Comparison of ENCODE assay signal across 8 cellular contexts in the genomic region with DNA sequence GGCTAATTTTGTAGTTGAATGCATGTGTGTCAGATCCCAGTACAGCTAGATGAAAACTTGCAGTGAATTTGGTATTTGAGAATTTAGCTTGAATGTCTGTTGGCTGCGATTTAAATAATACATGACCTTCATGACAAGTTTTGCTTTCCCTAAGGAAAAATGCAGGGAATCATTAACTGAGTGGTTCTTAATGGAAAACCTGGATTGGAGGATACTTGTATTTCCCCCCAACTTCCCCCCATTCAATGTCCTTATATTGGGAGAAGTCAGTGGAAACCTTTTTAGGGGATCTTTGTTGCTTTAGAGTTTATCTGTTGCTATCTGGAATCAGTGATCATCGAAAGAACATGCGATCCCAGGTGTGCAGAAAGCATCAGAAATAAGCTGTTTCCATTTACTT. TPM values are rescaled to one million over a fixed set of nuclear protein-coding genes. Genes with fewer than 3 reads are reported as not detected.
DNase-seq lines count a peak whose midpoint lies in the region; ATAC-seq and TF ChIP-seq lines count a peak whose summit lies in the region.
"Not testable (repeated sequence)": the region's sequence is repeated elsewhere in the genome, so short reads cannot be mapped to it uniquely, and the experiment has no call there.

No MANE protein-coding gene starts in this region.

- not testable (repeated sequence) for H3K9me3 ChIP-seq in CD4-positive, alpha-beta memory T cell (ENCODE audit: control insufficient read depth in 1 of 2, low read length in 2 of 2); IMR-90 (ENCODE audit: control insufficient read depth, insufficient read depth, low read length)

- not testable (repeated sequence) for H3K4me1 ChIP-seq in CD4-positive, alpha-beta memory T cell (ENCODE audit: insufficient read depth, low read length); IMR-90 (ENCODE audit: control insufficient read depth, insufficient read depth, low read length)

- H3K4me2 ChIP-seq in IMR-90 (ENCODE audit: low read depth, low read length): peak overlapping the region; percentile 34; the same call in 1 of the 2 replicates

- not testable (repeated sequence) for H2AFZ ChIP-seq in IMR-90 (replicated peaks; ENCODE audit: low read length, poor library complexity)

- not testable (repeated sequence) for H4K91ac ChIP-seq in IMR-90 (ENCODE audit: insufficient read depth, low read depth, low read length)

- H4K5ac ChIP-seq in IMR-90 (ENCODE audit: low read depth, low read length): not testable (repeated sequence)

- H3K4me3 ChIP-seq in CD4-positive, alpha-beta memory T cell (ENCODE audit: low read length in 2 of 2); IMR-90 (ENCODE audit: insufficient read depth, low read depth, low read length): not testable (repeated sequence)

- peak overlapping the region in 3 of 7 donors; percentile 8 to 76 (median 63) for H3K27ac Mint-ChIP-seq in CD4-positive, alpha-beta memory T cell
- H3K27ac Mint-ChIP-seq in activated CD4-positive, alpha-beta memory T cell treated with anti-CD3 and anti-CD28 coated beads for 36 hours; activated naive CD8-positive, alpha-beta T cell treated with anti-CD3 and anti-CD28 coated beads, Interleukin-2, amount 10 ng/mL, durations not matched to agents 7 days and 5 days; stimulated activated memory B cell treated with anti-CD40 and anti-IgM and Interleukin-4, amounts not matched to agents 10 μg/mL and 1 μg/mL and 100 μg/mL, for 72 hours: not testable (repeated sequence)
- peak overlapping the region; percentile 74 for H3K27ac Mint-ChIP-seq in chondrocyte (ENCODE audit: unreplicated experiment)
- H3K27ac Mint-ChIP-seq in natural killer cell: peak overlapping the region; percentile 74 to 93

- peak overlapping the region; percentile 35 to 93 (median 60) for H3K4me3 Mint-ChIP-seq in CD4-positive, alpha-beta memory T cell
- H3K4me3 Mint-ChIP-seq in activated CD4-positive, alpha-beta memory T cell treated with anti-CD3 and anti-CD28 coated beads for 36 hours: peak overlapping the region; percentile 64
- peak overlapping the region; percentile 49 for H3K4me3 Mint-ChIP-seq in activated naive CD8-positive, alpha-beta T cell treated with anti-CD3 and anti-CD28 coated beads, Interleukin-2, amount 10 ng/mL, durations not matched to agents 7 days and 5 days
- peak overlapping the region; percentile 61 for H3K4me3 Mint-ChIP-seq in chondrocyte (ENCODE audit: unreplicated experiment)
- peak overlapping the region; percentile 80 for H3K4me3 Mint-ChIP-seq in natural killer cell
- peak overlapping the region; percentile 64 for H3K4me3 Mint-ChIP-seq in stimulated activated memory B cell treated with anti-CD40 and anti-IgM and Interleukin-4, amounts not matched to agents 10 μg/mL and 1 μg/mL and 100 μg/mL, for 72 hours

- H3K4me1 Mint-ChIP-seq in CD4-positive, alpha-beta memory T cell: peaks cover 12 to 26% (median 18%) of the 10 kb centered on the region in 4 donors
- peaks cover 17% of the 10 kb centered on the region for H3K4me1 Mint-ChIP-seq in activated CD4-positive, alpha-beta memory T cell treated with anti-CD3 and anti-CD28 coated beads for 36 hours (ENCODE audit: low read depth)
- peaks cover 12% of the 10 kb centered on the region for H3K4me1 Mint-ChIP-seq in activated naive CD8-positive, alpha-beta T cell treated with anti-CD3 and anti-CD28 coated beads, Interleukin-2, amount 10 ng/mL, durations not matched to agents 7 days and 5 days
- H3K4me1 Mint-ChIP-seq in chondrocyte (ENCODE audit: low read depth) (peaks cover 55% of the 10 kb centered on the region), natural killer cell (peaks cover 22 to 40% of the 10 kb centered on the region in 2 donors)
- peaks cover 33% of the 10 kb centered on the region for H3K4me1 Mint-ChIP-seq in stimulated activated memory B cell treated with anti-CD40 and anti-IgM and Interleukin-4, amounts not matched to agents 10 μg/mL and 1 μg/mL and 100 μg/mL, for 72 hours

- H3K36me3 ChIP-seq in CD4-positive, alpha-beta memory T cell (ENCODE audit: insufficient read depth, low read length); IMR-90 (ENCODE audit: control insufficient read depth, insufficient read depth, low read length): not testable (repeated sequence)

- not testable (repeated sequence) for TF ChIP-seq RAD21 in IMR-90 (IDR thresholded peaks at IDR 0.05; ENCODE audit: low read length)

- not testable (repeated sequence) for H2AK9ac ChIP-seq in IMR-90 (replicated peaks; ENCODE audit: low read depth, low read length, poor library complexity)

- CTCF ChIA-PET in CD4-positive, alpha-beta memory T cell (lab: Charles Lee; ENCODE audit: partially characterized antibody): interaction anchor here (1.0 kb wide), 1 partner anchor 207 kb away, joined by 5 read pairs; no protein-coding TSS in a partner anchor
- CTCF ChIA-PET in IMR-90 (lab: Yijun Ruan, JAX); activated CD4-positive, alpha-beta memory T cell treated with anti-CD3 and anti-CD28 coated beads for 36 hours (lab: Charles Lee): not testable (repeated sequence)

- not testable (repeated sequence) for ATAC-seq in IMR-90 (ENCODE audit: low read depth); activated naive CD8-positive, alpha-beta T cell treated with anti-CD3 and anti-CD28 coated beads, Interleukin-2, amount 10 ng/mL, durations not matched to agents 7 days and 5 days (ENCODE audit: low read depth); natural killer cell; stimulated activated memory B cell treated with anti-CD40 and anti-IgM and Interleukin-4, amounts not matched to agents 10 μg/mL and 1 μg/mL and 100 μg/mL, for 72 hours

- not testable (repeated sequence) for TF ChIP-seq POLR2A in IMR-90 (IDR thresholded peaks at IDR 0.05; ENCODE audit: low read depth, low read length)

- not testable (repeated sequence) for H3K18ac ChIP-seq in IMR-90 (ENCODE audit: low read depth, low read length)

- H3K27me3 ChIP-seq in CD4-positive, alpha-beta memory T cell (ENCODE audit: insufficient read depth, low read length); IMR-90 (ENCODE audit: control insufficient read depth, insufficient read depth, low read length): not testable (repeated sequence)

- not testable (repeated sequence) for H2AK5ac ChIP-seq in IMR-90 (ENCODE audit: low read depth, low read length)

- POLR2A ChIA-PET in CD4-positive, alpha-beta memory T cell (lab: Charles Lee; ENCODE audit: partially characterized antibody); IMR-90 (lab: Charles Lee; ENCODE audit: unreplicated experiment); activated CD4-positive, alpha-beta memory T cell treated with anti-CD3 and anti-CD28 coated beads for 36 hours (lab: Charles Lee); activated naive CD8-positive, alpha-beta T cell treated with anti-CD3 and anti-CD28 coated beads, Interleukin-2, amount 10 ng/mL, durations not matched to agents 7 days and 5 days (lab: Charles Lee): not testable (repeated sequence)

- H2BK5ac ChIP-seq in IMR-90 (ENCODE audit: low read depth, low read length, poor library complexity, severe bottlenecking): not testable (repeated sequence)

- not testable (repeated sequence) for BruUV-seq in IMR-90 (replicated peaks; lab: Mats Ljungman, UMichigan)

- not testable (repeated sequence) for DNase-seq in CD4-positive, alpha-beta memory T cell; IMR-90; activated CD4-positive, alpha-beta memory T cell treated with anti-CD3 and anti-CD28 coated beads for 36 hours; activated naive CD8-positive, alpha-beta T cell treated with anti-CD3 and anti-CD28 coated beads, Interleukin-2, amount 10 ng/mL, durations not matched to agents 7 days and 5 days; chondrocyte (ENCODE audit: low spot score); natural killer cell
- DNase-seq in glomerular visceral epithelial cell (ENCODE audit: extremely low spot score): peak; percentile 15

- WGBS in IMR-90 (ENCODE audit: extremely low coverage in 2 of 2, insufficient read length in 1 of 2), 2 experiments: no CpG with 5 or more reads among the region's 3 CpGs

- H4K20me1 ChIP-seq in IMR-90 (ENCODE audit: insufficient read depth, low read length): not testable (repeated sequence)

- TF ChIP-seq CTCF in IMR-90 (conservative IDR thresholded peaks at IDR 0.05; ENCODE audit: low read depth, low read length); chondrocyte (IDR thresholded peaks at IDR 0.05); natural killer cell (IDR thresholded peaks at IDR 0.05): not testable (repeated sequence)

- in situ Hi-C loops in IMR-90 (cut with MboI; ENCODE audit: low sequenced_read_pairs): loop anchor here (5.0 kb wide), 1 partner anchor 207 kb away; no protein-coding TSS in a partner anchor

- not testable (repeated sequence) for H3K23ac ChIP-seq in IMR-90 (ENCODE audit: low read depth, low read length)

- not testable (repeated sequence) for H2BK20ac ChIP-seq in IMR-90 (ENCODE audit: low read depth, low read length)

- H3K14ac ChIP-seq in IMR-90 (replicated peaks; ENCODE audit: low read depth, low read length): not testable (repeated sequence)

- H3K9me3 Mint-ChIP-seq in CD4-positive, alpha-beta memory T cell; activated CD4-positive, alpha-beta memory T cell treated with anti-CD3 and anti-CD28 coated beads for 36 hours; activated naive CD8-positive, alpha-beta T cell treated with anti-CD3 and anti-CD28 coated beads, Interleukin-2, amount 10 ng/mL, durations not matched to agents 7 days and 5 days; chondrocyte (ENCODE audit: low read depth); natural killer cell; stimulated activated memory B cell treated with anti-CD40 and anti-IgM and Interleukin-4, amounts not matched to agents 10 μg/mL and 1 μg/mL and 100 μg/mL, for 72 hours: not testable (repeated sequence)

- dilution Hi-C loops in IMR-90 (cut with HindIII; ENCODE audit: low sequenced_read_pairs, unreplicated experiment): not testable (repeated sequence)

- not testable (repeated sequence) for H3K56ac ChIP-seq in IMR-90 (ENCODE audit: extremely low read depth, insufficient read depth, low read length)

- H4K8ac ChIP-seq in IMR-90 (ENCODE audit: low read depth in 2 of 2, low read length in 2 of 2): not testable (repeated sequence)

- not testable (repeated sequence) for H3K36me3 Mint-ChIP-seq in CD4-positive, alpha-beta memory T cell; activated CD4-positive, alpha-beta memory T cell treated with anti-CD3 and anti-CD28 coated beads for 36 hours; activated naive CD8-positive, alpha-beta T cell treated with anti-CD3 and anti-CD28 coated beads, Interleukin-2, amount 10 ng/mL, durations not matched to agents 7 days and 5 days; natural killer cell
- peaks cover 13% of the 10 kb centered on the region for H3K36me3 Mint-ChIP-seq in chondrocyte (ENCODE audit: low read depth)
- peaks cover 10% of the 10 kb centered on the region for H3K36me3 Mint-ChIP-seq in stimulated activated memory B cell treated with anti-CD40 and anti-IgM and Interleukin-4, amounts not matched to agents 10 μg/mL and 1 μg/mL and 100 μg/mL, for 72 hours

- H3K79me1 ChIP-seq in IMR-90 (ENCODE audit: low read depth in 1 of 2, low read length in 2 of 2): peaks cover 0 to 12% of the 10 kb centered on the region in 2 experiments; a peak in 2 of 4 replicates

- H3K4ac ChIP-seq in IMR-90 (ENCODE audit: low read depth, low read length): not testable (repeated sequence)

- intact Hi-C loops in CD4-positive, alpha-beta memory T cell (cut with micrococcal nuclease); activated CD4-positive, alpha-beta memory T cell treated with anti-CD3 and anti-CD28 coated beads for 36 hours (cut with micrococcal nuclease); natural killer cell (cut with micrococcal nuclease): not testable (repeated sequence)
- intact Hi-C loops in IMR-90 (cut with micrococcal nuclease): loop anchor here (5.0 kb wide), 2 partner anchors 87 to 362 kb away; no protein-coding TSS in a partner anchor

- not testable (repeated sequence) for H3K27me3 Mint-ChIP-seq in CD4-positive, alpha-beta memory T cell; activated CD4-positive, alpha-beta memory T cell treated with anti-CD3 and anti-CD28 coated beads for 36 hours; chondrocyte (ENCODE audit: low read depth); natural killer cell (ENCODE audit: low read depth in 2 of 2); stimulated activated memory B cell treated with anti-CD40 and anti-IgM and Interleukin-4, amounts not matched to agents 10 μg/mL and 1 μg/mL and 100 μg/mL, for 72 hours
- peaks cover 37% of the 10 kb centered on the region for H3K27me3 Mint-ChIP-seq in activated naive CD8-positive, alpha-beta T cell treated with anti-CD3 and anti-CD28 coated beads, Interleukin-2, amount 10 ng/mL, durations not matched to agents 7 days and 5 days

- not testable (repeated sequence) for H3K9me1 ChIP-seq in IMR-90 (ENCODE audit: insufficient read depth, low read length)

- not testable (repeated sequence) for H3K9ac ChIP-seq in IMR-90 (ENCODE audit: low read depth, low read length)

- H2BK15ac ChIP-seq in IMR-90 (ENCODE audit: low read depth, low read length): not testable (repeated sequence)

- not testable (repeated sequence) for H3K27ac ChIP-seq in CD4-positive, alpha-beta memory T cell (ENCODE audit: low read depth, low read length); IMR-90 (ENCODE audit: insufficient read depth, low read length)

- H2BK120ac ChIP-seq in IMR-90 (ENCODE audit: low read depth, low read length): not testable (repeated sequence)

RNA-seq across cellular contexts. Expression of a gene that starts 39.2 kb away (rescaled TPM):
- total RNA-seq in CD4-positive, alpha-beta memory T cell: 1 to 10 TPM; 3.9 to 7.1 TPM
- 10 to 100 TPM in 1 of 2 donors, 1 to 10 TPM in 1; 8.4 to 10.5 TPM for polyA plus RNA-seq in CD4-positive, alpha-beta memory T cell
- total RNA-seq in IMR-90 (2012; rRNA removed) (5.3 and 5.9 TPM in 2 replicates), chondrocyte (14.7 to 15.7 TPM (median 15.0 TPM) in 3 replicates), natural killer cell (10 to 100 TPM in 2 of 3 donors, 1 to 10 TPM in 1; 8.8 to 13.5 (median 11.7) TPM)
- 8.6 and 9.0 TPM in 2 replicates for polyA plus RNA-seq in IMR-90 (2012; rRNA removed)
- polyA plus RNA-seq in IMR-90 (2012; cell fraction: cytosol; rRNA removed): 8.2 and 8.4 TPM in 2 replicates
- 5.9 and 8.5 TPM in 2 replicates for polyA plus RNA-seq in IMR-90 (2012; cell fraction: nucleus; rRNA removed; ENCODE audit: low replicate concordance)
- 1 to 10 TPM; 7.3 to 8.5 TPM for total RNA-seq in activated CD4-positive, alpha-beta memory T cell treated with anti-CD3 and anti-CD28 coated beads for 36 hours
- total RNA-seq in activated naive CD8-positive, alpha-beta T cell treated with anti-CD3 and anti-CD28 coated beads, Interleukin-2, amount 10 ng/mL, durations not matched to agents 7 days and 5 days: 1 to 10 TPM; 8.0 to 8.7 TPM
